8 cellular contexts compared by ENCODE assay signal in the genomic region with DNA sequence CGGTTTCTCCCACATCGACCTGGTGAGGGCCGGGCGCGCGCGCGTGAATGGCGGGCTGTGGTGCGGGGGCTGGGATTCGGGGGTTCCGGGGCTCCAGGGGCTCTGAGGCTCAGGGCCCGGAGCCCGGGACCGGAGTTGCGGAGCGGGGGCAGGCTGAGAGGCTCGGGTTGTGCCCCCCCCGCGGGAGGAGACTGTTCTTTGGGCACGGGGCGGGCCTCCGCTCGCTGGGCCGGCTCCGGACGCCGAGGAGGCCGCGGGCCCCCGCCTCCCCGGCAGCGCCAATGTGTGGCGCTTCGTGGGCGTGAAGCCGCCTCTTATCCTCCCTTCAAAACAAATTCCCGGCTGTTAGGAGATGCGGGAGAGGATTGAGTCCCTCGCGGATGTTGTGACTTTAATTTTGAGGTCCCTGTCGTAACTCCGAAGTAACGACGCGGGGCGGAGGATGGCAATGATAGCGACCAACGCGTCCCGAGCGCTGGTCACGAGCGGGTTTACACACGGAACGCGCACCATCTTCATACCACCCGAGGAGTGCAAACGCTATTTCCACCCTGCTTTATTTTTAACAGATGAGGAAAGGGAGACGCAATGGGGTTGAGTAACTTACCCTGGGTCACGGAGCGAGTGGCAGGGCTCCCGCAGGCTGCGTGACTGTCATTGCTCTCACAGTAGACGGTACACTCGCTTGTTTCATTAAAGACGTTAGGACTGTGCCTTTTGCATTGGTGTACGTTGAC. TPM values are rescaled to one million over a fixed set of nuclear protein-coding genes. Genes with fewer than 3 reads are reported as not detected.
DNase-seq lines count a peak whose midpoint lies in the region; ATAC-seq and TF ChIP-seq lines count a peak whose summit lies in the region.

No MANE protein-coding gene starts in this region.

- no peaks in the 10 kb centered on the region for H3K27me3 Mint-ChIP-seq in activated T-helper 2 cell treated with anti-CD3 and anti-CD28 coated beads, Interferon-gamma antibody, Interleukin-2, Interleukin-4, amounts not matched to agents 10 μg/mL and 5 μg/mL and 100 μg/mL, durations not matched to agents 14 hours and 24 hours and 36 hours (ENCODE audit: low read depth)

- peak; percentile 68 for DNase-seq in NCI-H345 (lab: John Stamatoyannopoulos, UW)
- DNase-seq in NCI-H345 treated with DMSO at 0.1 percent for 48 hours (lab: John Stamatoyannopoulos, UW; ENCODE audit: unreplicated experiment) = no peak
- peak in 1 of 2 experiments; percentile 21 for DNase-seq in HAP-1 (ENCODE audit: low spot score in 2 of 2)
- peak; percentile 58 for DNase-seq in MG63
- DNase-seq in activated T-helper 2 cell treated with anti-CD3 and anti-CD28 coated beads, Interferon-gamma antibody, Interleukin-2, Interleukin-4, amounts not matched to agents 10 μg/mL and 5 μg/mL and 100 μg/mL, durations not matched to agents 14 hours and 24 hours and 36 hours (ENCODE audit: low spot score) = peak; percentile 41
- DNase-seq in globus pallidus (ENCODE audit: low spot score) = peak; percentile 11
- no peak for DNase-seq in omental fat pad (ENCODE audit: low spot score)
- DNase-seq in T1000 (lab: John Stamatoyannopoulos, UW) = no peak

- peak overlapping the region; percentile 84 for H3K4me3 ChIP-seq in HAP-1
- H3K4me3 ChIP-seq in MG63 = peak overlapping the region; percentile 89

- peaks cover 61% of the 10 kb centered on the region for H3K36me3 Mint-ChIP-seq in activated T-helper 2 cell treated with anti-CD3 and anti-CD28 coated beads, Interferon-gamma antibody, Interleukin-2, Interleukin-4, amounts not matched to agents 10 μg/mL and 5 μg/mL and 100 μg/mL, durations not matched to agents 14 hours and 24 hours and 36 hours (ENCODE audit: low read depth)

- H3K36me3 ChIP-seq in HAP-1 (replicated peaks) = peaks cover 45% of the 10 kb centered on the region
- H3K36me3 ChIP-seq in MG63 = peaks cover 39% of the 10 kb centered on the region

- H3K27ac Mint-ChIP-seq in activated T-helper 2 cell treated with anti-CD3 and anti-CD28 coated beads, Interferon-gamma antibody, Interleukin-2, Interleukin-4, amounts not matched to agents 10 μg/mL and 5 μg/mL and 100 μg/mL, durations not matched to agents 14 hours and 24 hours and 36 hours = peak overlapping the region; percentile 93

- H3K27me3 ChIP-seq in HAP-1 (ENCODE audit: low read depth) (no peaks in the 10 kb centered on the region), MG63 (no peaks in the 10 kb centered on the region)

- H3K4me1 ChIP-seq in HAP-1 = peaks cover 15% of the 10 kb centered on the region

- no peaks in the 10 kb centered on the region for H3K9me3 ChIP-seq in HAP-1
- no peaks in the 10 kb centered on the region for H3K9me3 ChIP-seq in MG63

- H3K4me1 Mint-ChIP-seq in activated T-helper 2 cell treated with anti-CD3 and anti-CD28 coated beads, Interferon-gamma antibody, Interleukin-2, Interleukin-4, amounts not matched to agents 10 μg/mL and 5 μg/mL and 100 μg/mL, durations not matched to agents 14 hours and 24 hours and 36 hours (ENCODE audit: low read depth) = peaks cover 23% of the 10 kb centered on the region

- H3K9me3 Mint-ChIP-seq in activated T-helper 2 cell treated with anti-CD3 and anti-CD28 coated beads, Interferon-gamma antibody, Interleukin-2, Interleukin-4, amounts not matched to agents 10 μg/mL and 5 μg/mL and 100 μg/mL, durations not matched to agents 14 hours and 24 hours and 36 hours = no peaks in the 10 kb centered on the region

- TF ChIP-seq CTCF in omental fat pad (IDR thresholded peaks at IDR 0.05) = no peak

- intact Hi-C loops in activated T-helper 2 cell treated with anti-CD3 and anti-CD28 coated beads, Interferon-gamma antibody, Interleukin-2, Interleukin-4, amounts not matched to agents 10 μg/mL and 5 μg/mL and 100 μg/mL, durations not matched to agents 14 hours and 24 hours and 36 hours (cut with micrococcal nuclease) = loop anchor here (2.0 kb wide), 1 partner anchor 64 kb away; a partner anchor contains a TSS

- H3K4me3 Mint-ChIP-seq in activated T-helper 2 cell treated with anti-CD3 and anti-CD28 coated beads, Interferon-gamma antibody, Interleukin-2, Interleukin-4, amounts not matched to agents 10 μg/mL and 5 μg/mL and 100 μg/mL, durations not matched to agents 14 hours and 24 hours and 36 hours (ENCODE audit: low read depth) = peak overlapping the region; percentile 98

- in situ Hi-C loops in HAP-1 (cut with MboI; ENCODE audit: low sequenced_read_pairs) = no loop called here

- ATAC-seq in omental fat pad (ENCODE audit: low FRiP score) = peak; percentile 60

RNA-seq across cellular contexts. Expression of a gene that starts 0.5 kb away (rescaled TPM):
- 298 and 359 TPM in 2 replicates for total RNA-seq in MG63 (2014; rRNA removed; shearing (Covaris generic); ENCODE audit: low replicate concordance)
- total RNA-seq in activated T-helper 2 cell treated with anti-CD3 and anti-CD28 coated beads, Interferon-gamma antibody, Interleukin-2, Interleukin-4, amounts not matched to agents 10 μg/mL and 5 μg/mL and 100 μg/mL, durations not matched to agents 14 hours and 24 hours and 36 hours = 167 and 175 TPM in 2 replicates
- 100 to 1,000 TPM; 106 to 170 (median 152) TPM for total RNA-seq in omental fat pad

RNA-seq across cellular contexts. Expression of a gene that starts 24.5 kb away (rescaled TPM):
- 10.6 and 19.8 TPM in 2 replicates for total RNA-seq in MG63 (2014; rRNA removed; shearing (Covaris generic); ENCODE audit: low replicate concordance)
- 36.7 and 40.3 TPM in 2 replicates for total RNA-seq in activated T-helper 2 cell treated with anti-CD3 and anti-CD28 coated beads, Interferon-gamma antibody, Interleukin-2, Interleukin-4, amounts not matched to agents 10 μg/mL and 5 μg/mL and 100 μg/mL, durations not matched to agents 14 hours and 24 hours and 36 hours
- 10 to 100 TPM in 2 of 4 donors, 1 to 10 TPM in 2; 6.1 to 12.8 (median 9.2) TPM for total RNA-seq in omental fat pad

RNA-seq across cellular contexts. Expression of a gene that starts 52.8 kb away (rescaled TPM):
- 57.1 and 82.3 TPM in 2 replicates for total RNA-seq in MG63 (2014; rRNA removed; shearing (Covaris generic); ENCODE audit: low replicate concordance)
- total RNA-seq in activated T-helper 2 cell treated with anti-CD3 and anti-CD28 coated beads, Interferon-gamma antibody, Interleukin-2, Interleukin-4, amounts not matched to agents 10 μg/mL and 5 μg/mL and 100 μg/mL, durations not matched to agents 14 hours and 24 hours and 36 hours = 0.57 and 1.0 TPM in 2 replicates
- 10 to 100 TPM; 12.3 to 26.4 (median 19.6) TPM for total RNA-seq in omental fat pad

Comparison
In these comparisons a context has a peak if more than half of its experiments do, and no peak if none do; other contexts are left out.
1. DNase-seq: peak in NCI-H345 (single experiment), MG63 (single experiment), activated T-helper 2 cell treated with anti-CD3 and anti-CD28 coated beads, Interferon-gamma antibody, Interleukin-2, Interleukin-4, amounts not matched to agents 10 μg/mL and 5 μg/mL and 100 μg/mL, durations not matched to agents 14 hours and 24 hours and 36 hours (single experiment) and globus pallidus (single experiment); none in NCI-H345 treated with DMSO at 0.1 percent for 48 hours (single experiment), omental fat pad (single experiment) and T1000 (single experiment).